8 cellular contexts compared by ENCODE assay signal in genomic region chr15:96353931-96354730, GRCh38. TPM values are rescaled to one million over a fixed set of nuclear protein-coding genes. Genes with fewer than 3 reads are reported as not detected.
DNase-seq lines count a peak whose midpoint lies in the region; ATAC-seq, FAIRE-seq and TF ChIP-seq lines count a peak whose summit lies in the region.

No MANE protein-coding gene starts in this region.

- DNase-seq in D721Med (ENCODE audit: insufficient read length, low spot score) (no peak), heart right ventricle (peak in 1 of 2 donors; percentile 72), prostate gland (ENCODE audit: low spot score) (no peak)
- DNase-seq in activated T-cell treated with anti-CD3 and anti-CD28 coated beads, Interleukin-2, amount 50 U/mL, for 72 hours, result no peak
- DNase-seq in activated naive CD4-positive, alpha-beta T cell treated with anti-CD3 and anti-CD28 coated beads, Interleukin-2, amount 10 ng/mL, durations not matched to agents 7 days and 5 days, result no peak

- H3K27ac ChIP-seq in VCaP (0 out of 2 replicates have a peak overlapping the region, but pooled peaks have one; percentile 7), heart right ventricle (peak overlapping the region; percentile 77 to 91 (median 88)), prostate gland (peak overlapping the region; percentile 75 to 77)

- H3K36me3 Mint-ChIP-seq in activated T-cell treated with anti-CD3 and anti-CD28 coated beads, Interleukin-2, amount 50 U/mL, for 72 hours (ENCODE audit: insufficient read depth in 2 of 2), result peaks cover 2 to 8% of the 10 kb centered on the region in 2 donors
- H3K36me3 Mint-ChIP-seq in activated naive CD4-positive, alpha-beta T cell treated with anti-CD3 and anti-CD28 coated beads, Interleukin-2, amount 10 ng/mL, durations not matched to agents 7 days and 5 days, result peaks cover 4% of the 10 kb centered on the region

- ATAC-seq in heart right ventricle, result peak; percentile 40 to 73 (median 62)
- no peak for ATAC-seq in activated T-cell treated with anti-CD3 and anti-CD28 coated beads, Interleukin-2, amount 50 U/mL, for 72 hours (replicated peaks in 1 of 2)
- no peak for ATAC-seq in GM19463 (IDR thresholded peaks at IDR 0.05; ENCODE audit: unreplicated experiment)
- ATAC-seq in GM21360 (IDR thresholded peaks at IDR 0.05; ENCODE audit: unreplicated experiment), result no peak

- H3K4me3 Mint-ChIP-seq in activated T-cell treated with anti-CD3 and anti-CD28 coated beads, Interleukin-2, amount 50 U/mL, for 72 hours, result no peak overlapping the region
- H3K4me3 Mint-ChIP-seq in activated naive CD4-positive, alpha-beta T cell treated with anti-CD3 and anti-CD28 coated beads, Interleukin-2, amount 10 ng/mL, durations not matched to agents 7 days and 5 days, result no peak overlapping the region

- no peak overlapping the region for H3K27ac Mint-ChIP-seq in activated T-cell treated with anti-CD3 and anti-CD28 coated beads, Interleukin-2, amount 50 U/mL, for 72 hours
- no peak overlapping the region for H3K27ac Mint-ChIP-seq in activated naive CD4-positive, alpha-beta T cell treated with anti-CD3 and anti-CD28 coated beads, Interleukin-2, amount 10 ng/mL, durations not matched to agents 7 days and 5 days

- peaks cover 0 to 98% (median 79%) of the 10 kb centered on the region in 7 donors for H3K27me3 ChIP-seq in heart right ventricle
- no peaks in the 10 kb centered on the region for H3K27me3 ChIP-seq in prostate gland (replicated peaks; ENCODE audit: insufficient read depth)

- H3K9me3 ChIP-seq in heart right ventricle, result no peaks in the 10 kb centered on the region
- no peaks in the 10 kb centered on the region for H3K9me3 ChIP-seq in prostate gland

- peaks cover 0 to 66% (median 39%) of the 10 kb centered on the region in 9 donors for H3K4me1 ChIP-seq in heart right ventricle
- H3K4me1 ChIP-seq in prostate gland (replicated peaks), result no peaks in the 10 kb centered on the region

- H3K27me3 Mint-ChIP-seq in activated T-cell treated with anti-CD3 and anti-CD28 coated beads, Interleukin-2, amount 50 U/mL, for 72 hours (ENCODE audit: low read depth), result peaks cover 63% of the 10 kb centered on the region
- no peaks in the 10 kb centered on the region for H3K27me3 Mint-ChIP-seq in activated naive CD4-positive, alpha-beta T cell treated with anti-CD3 and anti-CD28 coated beads, Interleukin-2, amount 10 ng/mL, durations not matched to agents 7 days and 5 days

- peak overlapping the region; percentile 51 to 73 (median 64) for H3K4me3 ChIP-seq in heart right ventricle
- peak overlapping the region; percentile 38 to 46 for H3K4me3 ChIP-seq in prostate gland

- no peaks in the 10 kb centered on the region for H3K9me3 Mint-ChIP-seq in activated T-cell treated with anti-CD3 and anti-CD28 coated beads, Interleukin-2, amount 50 U/mL, for 72 hours
- H3K9me3 Mint-ChIP-seq in activated naive CD4-positive, alpha-beta T cell treated with anti-CD3 and anti-CD28 coated beads, Interleukin-2, amount 10 ng/mL, durations not matched to agents 7 days and 5 days, result peaks cover 3% of the 10 kb centered on the region

- H3K36me3 ChIP-seq in heart right ventricle (no peaks in the 10 kb centered on the region), prostate gland (no peaks in the 10 kb centered on the region)

- no peak for TF ChIP-seq POLR2A in prostate gland (IDR thresholded peaks at IDR 0.05)

- intact Hi-C loops in heart right ventricle (cut with DNase I) (loop anchor here in 9 of 10 donors (10.0 kb wide), 7 partner anchors 61 to 1679 kb away; no protein-coding TSS in a partner anchor), prostate gland (cut with DNase I) (no loop called here)

- FAIRE-seq in D721Med (lab: Jason Lieb, UNC), result no peak

- TF ChIP-seq CTCF in D721Med (IDR thresholded peaks at IDR 0.05; ENCODE audit: insufficient read depth, missing control alignments) (peak; percentile 17), VCaP (conservative IDR thresholded peaks at IDR 0.05) (no peak), heart right ventricle (IDR thresholded peaks at IDR 0.05) (peak; percentile 22 to 67 (median 50)), prostate gland (IDR thresholded peaks at IDR 0.05) (peak in 2 of 4 experiments; percentile 12 to 19)

- CTCF ChIA-PET in activated naive CD4-positive, alpha-beta T cell treated with anti-CD3 and anti-CD28 coated beads, Interleukin-2, amount 10 ng/mL, durations not matched to agents 7 days and 5 days (lab: Charles Lee), result interaction anchor here (1.1 kb wide), 1 partner anchor 9 kb away, joined by 3 read pairs; no protein-coding TSS in a partner anchor

- 1% methylated on average over 66 to 67 of the region's 67 CpGs for WGBS in heart right ventricle, 2 donors
- 22% methylated on average over 47 of the region's 67 CpGs for WGBS in prostate gland

- peaks cover 27% of the 10 kb centered on the region for H3K4me1 Mint-ChIP-seq in activated T-cell treated with anti-CD3 and anti-CD28 coated beads, Interleukin-2, amount 50 U/mL, for 72 hours (ENCODE audit: low read depth)
- peaks cover 23% of the 10 kb centered on the region for H3K4me1 Mint-ChIP-seq in activated naive CD4-positive, alpha-beta T cell treated with anti-CD3 and anti-CD28 coated beads, Interleukin-2, amount 10 ng/mL, durations not matched to agents 7 days and 5 days

RNA-seq across cellular contexts. Expression of gene NR2F2, which starts 23.6 kb away (rescaled TPM):
- total RNA-seq in heart right ventricle (10 to 100 TPM in 8 of 10 donors, 1 to 10 TPM in 2; 8.2 to 31.7 (median 14.3) TPM), prostate gland (10 to 100 TPM; 48.7 to 58.1 TPM)
- polyA plus RNA-seq in heart right ventricle, result 10 to 100 TPM; 21.1 to 22.9 TPM
- not detected for total RNA-seq in activated T-cell treated with anti-CD3 and anti-CD28 coated beads, Interleukin-2, amount 50 U/mL, for 72 hours

Comparison
In these comparisons a context has a peak if more than half of its experiments do, and no peak if none do; other contexts are left out.
1. H3K27ac ChIP-seq: peak in every context shown above with its lines; median percentile 88 in heart right ventricle; 76 in prostate gland; 7 in VCaP.
2. ATAC-seq: peak in heart right ventricle (8 of 8); none in activated T-cell treated with anti-CD3 and anti-CD28 coated beads, Interleukin-2, amount 50 U/mL, for 72 hours (0 of 2), GM19463 (single experiment) and GM21360 (single experiment).
3. RNA of gene NR2F2, which starts 23.6 kb away (total RNA-seq): 48.7 to 58.1 TPM in prostate gland and 8.2 to 31.7 TPM in heart right ventricle; not detected in activated T-cell treated with anti-CD3 and anti-CD28 coated beads, Interleukin-2, amount 50 U/mL, for 72 hours; every median in the first group is over 4 times any median in the second.